15 cellular contexts compared by ENCODE assay signal in the genomic region with DNA sequence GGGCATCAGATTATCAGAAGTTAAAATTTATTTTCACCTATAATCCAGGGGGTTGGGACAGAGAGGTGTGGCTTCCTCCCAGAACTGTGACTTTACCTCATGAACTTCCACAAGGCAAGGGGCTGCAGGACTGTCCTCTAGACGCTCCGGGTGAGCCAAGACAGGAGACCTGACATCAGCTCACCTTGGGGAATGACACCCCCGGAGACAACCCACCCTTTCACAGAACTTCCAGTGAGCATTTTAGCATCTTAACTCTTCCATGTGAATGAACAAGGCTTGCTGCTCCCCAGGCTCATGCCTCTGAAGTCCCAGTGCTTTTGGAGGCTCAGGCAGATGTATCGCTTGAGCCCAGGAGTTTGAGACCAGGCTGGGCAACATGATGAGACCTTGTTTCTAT.
"Had no signal": no experiment of that assay in that cellular context is flagged by ENCODE, and none has a peak within 500 bp of the region (broad histone marks: within the 10 kb centered on the region; RNA-seq: fewer than 3 reads in every experiment).

No MANE protein-coding gene starts in this region.

- H3K4me3 Mint-ChIP-seq: memory B cell, nephron had no signal

- ATAC-seq: gastroesophageal sphincter had no signal

- FAIRE-seq: colon had no signal

- DNase-seq: activated CD4-positive, alpha-beta T cell treated with anti-CD3 and anti-CD28 coated beads for 48 hours; activated gamma-delta T cell; activated T-cell treated with anti-CD3 and anti-CD28 coated beads, Interleukin-2, amount 50 U/mL, for 1 hour; effector CD4-positive, alpha-beta T cell; occipital lobe; sigmoid colon; stimulated activated CD4-positive, alpha-beta T cell treated with anti-CD3 and anti-CD28 coated beads, Interleukin-12 subunit alpha, Interleukin-12 subunit beta, amount 100 ng/mL, for 4 hours; stimulated activated naive CD4-positive, alpha-beta T cell treated with Interleukin-2 at 50 U/mL for 16 hours; T-helper 9 cell had no signal

- H3K27ac ChIP-seq: ascending aorta, gastroesophageal sphincter, sigmoid colon, suprapubic skin had no signal

- H3K27me3 ChIP-seq: ascending aorta, gastroesophageal sphincter, sigmoid colon, suprapubic skin had no signal

- H3K4me1 ChIP-seq: ascending aorta, gastroesophageal sphincter, sigmoid colon, suprapubic skin had no signal

- H3K27me3 Mint-ChIP-seq: memory B cell had no signal

- H3K4me3 ChIP-seq: ascending aorta, gastroesophageal sphincter, sigmoid colon, suprapubic skin had no signal

- H3K9me3 Mint-ChIP-seq: memory B cell, nephron had no signal

- H3K27ac Mint-ChIP-seq: memory B cell, nephron had no signal

- H3K9me3 ChIP-seq: ascending aorta, gastroesophageal sphincter, sigmoid colon, suprapubic skin had no signal
